Comparison of ENCODE assay signal across 1 cellular context in the genomic region with DNA sequence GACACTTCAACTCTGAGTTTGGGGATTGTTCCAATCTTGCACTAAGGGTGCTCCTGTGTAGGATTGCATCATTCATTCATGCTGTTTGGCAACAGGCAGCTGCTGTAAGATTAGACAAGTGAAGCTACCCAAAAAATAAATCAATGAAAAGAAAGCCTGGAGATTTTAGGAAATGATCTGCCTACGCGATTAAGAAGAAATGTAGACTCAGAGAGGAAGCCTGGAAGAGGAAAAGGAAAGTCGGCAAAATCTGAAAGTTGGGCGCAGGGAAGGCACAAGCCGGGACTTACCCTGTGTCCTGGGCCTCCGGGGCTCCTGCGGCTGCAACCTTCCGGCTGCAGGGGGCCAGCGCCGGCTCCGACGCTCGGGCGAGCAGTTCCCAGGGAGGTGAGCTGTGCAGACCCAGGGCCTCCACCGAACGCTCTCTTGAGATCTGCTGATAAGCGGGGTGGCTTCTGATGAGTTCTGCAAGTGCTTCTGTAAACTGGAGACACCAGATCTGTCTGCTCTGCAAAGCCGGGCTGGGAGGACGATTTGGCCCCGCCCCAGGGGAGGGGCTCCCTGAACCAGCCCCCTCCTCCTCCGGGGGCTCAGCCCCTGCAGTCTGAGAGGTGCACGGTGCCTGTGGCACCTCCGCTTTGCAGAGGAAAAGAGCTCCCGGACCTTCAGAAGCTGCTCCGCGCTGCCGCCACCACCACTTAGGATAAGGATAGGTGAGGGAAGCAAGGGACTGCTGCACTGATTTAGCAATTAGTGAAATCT.
TF ChIP-seq lines count a peak whose summit lies in the region.

No MANE protein-coding gene starts in this region.

TF ChIP-seq in HepG2, 621 proteins besides CTCF, POLR2A, EP300 and RAD21 (continued from another document and continues in another):
- TF ChIP-seq, protein P1, sequence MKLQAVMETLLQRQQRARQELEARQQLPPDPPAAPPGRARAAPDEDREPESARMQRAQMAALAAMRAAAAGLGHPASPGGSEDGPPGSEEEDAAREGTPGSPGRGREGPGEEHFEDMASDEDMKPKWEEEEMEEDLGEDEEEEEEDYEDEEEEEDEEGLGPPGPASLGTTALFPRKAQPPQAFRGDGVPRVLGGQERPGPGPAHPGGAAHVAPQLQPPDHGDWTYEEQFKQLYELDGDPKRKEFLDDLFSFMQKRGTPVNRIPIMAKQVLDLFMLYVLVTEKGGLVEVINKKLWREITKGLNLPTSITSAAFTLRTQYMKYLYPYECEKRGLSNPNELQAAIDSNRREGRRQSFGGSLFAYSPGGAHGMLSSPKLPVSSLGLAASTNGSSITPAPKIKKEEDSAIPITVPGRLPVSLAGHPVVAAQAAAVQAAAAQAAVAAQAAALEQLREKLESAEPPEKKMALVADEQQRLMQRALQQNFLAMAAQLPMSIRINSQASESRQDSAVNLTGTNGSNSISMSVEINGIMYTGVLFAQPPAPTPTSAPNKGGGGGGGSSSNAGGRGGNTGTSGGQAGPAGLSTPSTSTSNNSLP (IDR thresholded peaks at IDR 0.05; ENCODE audit: low read depth, low read length) = no peak
- TF ChIP-seq SPEN (CRISPR knock-in tag; IDR thresholded peaks at IDR 0.05; ENCODE audit: low read depth) = no peak; the same call in 1 of the 2 replicates
- no peak for TF ChIP-seq SYNCRIP (IDR thresholded peaks at IDR 0.05; ENCODE audit: insufficient read depth, low read depth, low read length)
- TF ChIP-seq SP4 (CRISPR knock-in tag; IDR thresholded peaks at IDR 0.05) = peak; percentile 79
- TF ChIP-seq, protein P2, sequence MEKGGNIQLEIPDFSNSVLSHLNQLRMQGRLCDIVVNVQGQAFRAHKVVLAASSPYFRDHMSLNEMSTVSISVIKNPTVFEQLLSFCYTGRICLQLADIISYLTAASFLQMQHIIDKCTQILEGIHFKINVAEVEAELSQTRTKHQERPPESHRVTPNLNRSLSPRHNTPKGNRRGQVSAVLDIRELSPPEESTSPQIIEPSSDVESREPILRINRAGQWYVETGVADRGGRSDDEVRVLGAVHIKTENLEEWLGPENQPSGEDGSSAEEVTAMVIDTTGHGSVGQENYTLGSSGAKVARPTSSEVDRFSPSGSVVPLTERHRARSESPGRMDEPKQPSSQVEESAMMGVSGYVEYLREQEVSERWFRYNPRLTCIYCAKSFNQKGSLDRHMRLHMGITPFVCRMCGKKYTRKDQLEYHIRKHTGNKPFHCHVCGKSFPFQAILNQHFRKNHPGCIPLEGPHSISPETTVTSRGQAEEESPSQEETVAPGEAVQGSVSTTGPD (CRISPR knock-in tag; IDR thresholded peaks at IDR 0.05) = peak; percentile 29; the same call in 1 of the 2 replicates
- TF ChIP-seq, protein P3, sequence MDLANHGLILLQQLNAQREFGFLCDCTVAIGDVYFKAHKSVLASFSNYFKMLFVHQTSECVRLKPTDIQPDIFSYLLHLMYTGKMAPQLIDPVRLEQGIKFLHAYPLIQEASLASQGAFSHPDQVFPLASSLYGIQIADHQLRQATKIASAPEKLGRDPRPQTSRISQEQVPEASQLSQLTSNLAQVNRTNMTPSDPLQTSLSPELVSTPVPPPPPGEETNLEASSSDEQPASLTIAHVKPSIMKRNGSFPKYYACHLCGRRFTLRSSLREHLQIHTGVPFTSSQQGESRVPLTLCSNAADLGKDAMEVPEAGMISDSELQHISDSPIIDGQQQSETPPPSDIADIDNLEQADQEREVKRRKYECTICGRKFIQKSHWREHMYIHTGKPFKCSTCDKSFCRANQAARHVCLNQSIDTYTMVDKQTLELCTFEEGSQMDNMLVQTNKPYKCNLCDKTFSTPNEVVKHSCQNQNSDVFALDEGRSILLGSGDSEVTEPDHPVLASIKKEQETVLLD (CRISPR knock-in tag; IDR thresholded peaks at IDR 0.05; ENCODE audit: low read depth) = no peak
- TF ChIP-seq, protein P4, sequence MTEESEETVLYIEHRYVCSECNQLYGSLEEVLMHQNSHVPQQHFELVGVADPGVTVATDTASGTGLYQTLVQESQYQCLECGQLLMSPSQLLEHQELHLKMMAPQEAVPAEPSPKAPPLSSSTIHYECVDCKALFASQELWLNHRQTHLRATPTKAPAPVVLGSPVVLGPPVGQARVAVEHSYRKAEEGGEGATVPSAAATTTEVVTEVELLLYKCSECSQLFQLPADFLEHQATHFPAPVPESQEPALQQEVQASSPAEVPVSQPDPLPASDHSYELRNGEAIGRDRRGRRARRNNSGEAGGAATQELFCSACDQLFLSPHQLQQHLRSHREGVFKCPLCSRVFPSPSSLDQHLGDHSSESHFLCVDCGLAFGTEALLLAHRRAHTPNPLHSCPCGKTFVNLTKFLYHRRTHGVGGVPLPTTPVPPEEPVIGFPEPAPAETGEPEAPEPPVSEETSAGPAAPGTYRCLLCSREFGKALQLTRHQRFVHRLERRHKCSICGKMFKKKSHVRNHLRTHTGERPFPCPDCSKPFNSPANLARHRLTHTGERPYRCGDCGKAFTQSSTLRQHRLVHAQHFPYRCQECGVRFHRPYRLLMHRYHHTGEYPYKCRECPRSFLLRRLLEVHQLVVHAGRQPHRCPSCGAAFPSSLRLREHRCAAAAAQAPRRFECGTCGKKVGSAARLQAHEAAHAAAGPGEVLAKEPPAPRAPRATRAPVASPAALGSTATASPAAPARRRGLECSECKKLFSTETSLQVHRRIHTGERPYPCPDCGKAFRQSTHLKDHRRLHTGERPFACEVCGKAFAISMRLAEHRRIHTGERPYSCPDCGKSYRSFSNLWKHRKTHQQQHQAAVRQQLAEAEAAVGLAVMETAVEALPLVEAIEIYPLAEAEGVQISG (CRISPR knock-in tag; IDR thresholded peaks at IDR 0.05) = peak; percentile 41; the same call in 1 of the 2 replicates
- TF ChIP-seq, protein P5, sequence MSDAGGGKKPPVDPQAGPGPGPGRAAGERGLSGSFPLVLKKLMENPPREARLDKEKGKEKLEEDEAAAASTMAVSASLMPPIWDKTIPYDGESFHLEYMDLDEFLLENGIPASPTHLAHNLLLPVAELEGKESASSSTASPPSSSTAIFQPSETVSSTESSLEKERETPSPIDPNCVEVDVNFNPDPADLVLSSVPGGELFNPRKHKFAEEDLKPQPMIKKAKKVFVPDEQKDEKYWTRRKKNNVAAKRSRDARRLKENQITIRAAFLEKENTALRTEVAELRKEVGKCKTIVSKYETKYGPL (CRISPR knock-in tag; IDR thresholded peaks at IDR 0.05) = no peak
- peak; percentile 62 for TF ChIP-seq PHF5A (CRISPR knock-in tag; IDR thresholded peaks at IDR 0.05; ENCODE audit: low read depth, unreplicated experiment)
- TF ChIP-seq SP1 (IDR thresholded peaks at IDR 0.05) = no peak
- peak; percentile 75 for TF ChIP-seq SP1 (CRISPR knock-in tag; IDR thresholded peaks at IDR 0.05)
- TF ChIP-seq, protein P6, sequence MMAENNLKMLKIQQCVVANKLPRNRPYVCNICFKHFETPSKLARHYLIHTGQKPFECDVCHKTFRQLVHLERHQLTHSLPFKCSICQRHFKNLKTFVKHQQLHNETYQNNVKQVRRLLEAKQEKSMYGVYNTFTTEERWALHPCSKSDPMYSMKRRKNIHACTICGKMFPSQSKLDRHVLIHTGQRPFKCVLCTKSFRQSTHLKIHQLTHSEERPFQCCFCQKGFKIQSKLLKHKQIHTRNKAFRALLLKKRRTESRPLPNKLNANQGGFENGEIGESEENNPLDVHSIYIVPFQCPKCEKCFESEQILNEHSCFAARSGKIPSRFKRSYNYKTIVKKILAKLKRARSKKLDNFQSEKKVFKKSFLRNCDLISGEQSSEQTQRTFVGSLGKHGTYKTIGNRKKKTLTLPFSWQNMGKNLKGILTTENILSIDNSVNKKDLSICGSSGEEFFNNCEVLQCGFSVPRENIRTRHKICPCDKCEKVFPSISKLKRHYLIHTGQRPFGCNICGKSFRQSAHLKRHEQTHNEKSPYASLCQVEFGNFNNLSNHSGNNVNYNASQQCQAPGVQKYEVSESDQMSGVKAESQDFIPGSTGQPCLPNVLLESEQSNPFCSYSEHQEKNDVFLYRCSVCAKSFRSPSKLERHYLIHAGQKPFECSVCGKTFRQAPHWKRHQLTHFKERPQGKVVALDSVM (CRISPR knock-in tag; IDR thresholded peaks at IDR 0.05) = peak; percentile 73
- TF ChIP-seq MIER2 (CRISPR knock-in tag; IDR thresholded peaks at IDR 0.05) = no peak; the same call in 1 of the 2 replicates
- TF ChIP-seq, protein P7, sequence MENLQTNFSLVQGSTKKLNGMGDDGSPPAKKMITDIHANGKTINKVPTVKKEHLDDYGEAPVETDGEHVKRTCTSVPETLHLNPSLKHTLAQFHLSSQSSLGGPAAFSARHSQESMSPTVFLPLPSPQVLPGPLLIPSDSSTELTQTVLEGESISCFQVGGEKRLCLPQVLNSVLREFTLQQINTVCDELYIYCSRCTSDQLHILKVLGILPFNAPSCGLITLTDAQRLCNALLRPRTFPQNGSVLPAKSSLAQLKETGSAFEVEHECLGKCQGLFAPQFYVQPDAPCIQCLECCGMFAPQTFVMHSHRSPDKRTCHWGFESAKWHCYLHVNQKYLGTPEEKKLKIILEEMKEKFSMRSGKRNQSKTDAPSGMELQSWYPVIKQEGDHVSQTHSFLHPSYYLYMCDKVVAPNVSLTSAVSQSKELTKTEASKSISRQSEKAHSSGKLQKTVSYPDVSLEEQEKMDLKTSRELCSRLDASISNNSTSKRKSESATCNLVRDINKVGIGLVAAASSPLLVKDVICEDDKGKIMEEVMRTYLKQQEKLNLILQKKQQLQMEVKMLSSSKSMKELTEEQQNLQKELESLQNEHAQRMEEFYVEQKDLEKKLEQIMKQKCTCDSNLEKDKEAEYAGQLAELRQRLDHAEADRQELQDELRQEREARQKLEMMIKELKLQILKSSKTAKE (CRISPR knock-in tag; IDR thresholded peaks at IDR 0.05; ENCODE audit: borderline replicate concordance) = peak; percentile 56; the same call in 1 of the 2 replicates
- TF ChIP-seq HNF4A (CRISPR knock-in tag; IDR thresholded peaks at IDR 0.05) = no peak; the same call in 1 of the 2 replicates
- TF ChIP-seq, protein P8, sequence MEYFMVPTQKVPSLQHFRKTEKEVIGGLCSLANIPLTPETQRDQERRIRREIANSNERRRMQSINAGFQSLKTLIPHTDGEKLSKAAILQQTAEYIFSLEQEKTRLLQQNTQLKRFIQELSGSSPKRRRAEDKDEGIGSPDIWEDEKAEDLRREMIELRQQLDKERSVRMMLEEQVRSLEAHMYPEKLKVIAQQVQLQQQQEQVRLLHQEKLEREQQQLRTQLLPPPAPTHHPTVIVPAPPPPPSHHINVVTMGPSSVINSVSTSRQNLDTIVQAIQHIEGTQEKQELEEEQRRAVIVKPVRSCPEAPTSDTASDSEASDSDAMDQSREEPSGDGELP (IDR thresholded peaks at IDR 0.05; ENCODE audit: borderline replicate concordance, low read depth) = no peak
- TF ChIP-seq, protein P9, sequence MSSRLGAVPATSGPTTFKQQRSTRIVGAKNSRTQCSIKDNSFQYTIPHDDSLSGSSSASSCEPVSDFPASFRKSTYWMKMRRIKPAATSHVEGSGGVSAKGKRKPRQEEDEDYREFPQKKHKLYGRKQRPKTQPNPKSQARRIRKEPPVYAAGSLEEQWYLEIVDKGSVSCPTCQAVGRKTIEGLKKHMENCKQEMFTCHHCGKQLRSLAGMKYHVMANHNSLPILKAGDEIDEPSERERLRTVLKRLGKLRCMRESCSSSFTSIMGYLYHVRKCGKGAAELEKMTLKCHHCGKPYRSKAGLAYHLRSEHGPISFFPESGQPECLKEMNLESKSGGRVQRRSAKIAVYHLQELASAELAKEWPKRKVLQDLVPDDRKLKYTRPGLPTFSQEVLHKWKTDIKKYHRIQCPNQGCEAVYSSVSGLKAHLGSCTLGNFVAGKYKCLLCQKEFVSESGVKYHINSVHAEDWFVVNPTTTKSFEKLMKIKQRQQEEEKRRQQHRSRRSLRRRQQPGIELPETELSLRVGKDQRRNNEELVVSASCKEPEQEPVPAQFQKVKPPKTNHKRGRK (CRISPR knock-in tag; IDR thresholded peaks at IDR 0.05) = 0 out of 2 replicates have a peak, but pooled peaks have one; percentile 40
- TF ChIP-seq, protein P10, sequence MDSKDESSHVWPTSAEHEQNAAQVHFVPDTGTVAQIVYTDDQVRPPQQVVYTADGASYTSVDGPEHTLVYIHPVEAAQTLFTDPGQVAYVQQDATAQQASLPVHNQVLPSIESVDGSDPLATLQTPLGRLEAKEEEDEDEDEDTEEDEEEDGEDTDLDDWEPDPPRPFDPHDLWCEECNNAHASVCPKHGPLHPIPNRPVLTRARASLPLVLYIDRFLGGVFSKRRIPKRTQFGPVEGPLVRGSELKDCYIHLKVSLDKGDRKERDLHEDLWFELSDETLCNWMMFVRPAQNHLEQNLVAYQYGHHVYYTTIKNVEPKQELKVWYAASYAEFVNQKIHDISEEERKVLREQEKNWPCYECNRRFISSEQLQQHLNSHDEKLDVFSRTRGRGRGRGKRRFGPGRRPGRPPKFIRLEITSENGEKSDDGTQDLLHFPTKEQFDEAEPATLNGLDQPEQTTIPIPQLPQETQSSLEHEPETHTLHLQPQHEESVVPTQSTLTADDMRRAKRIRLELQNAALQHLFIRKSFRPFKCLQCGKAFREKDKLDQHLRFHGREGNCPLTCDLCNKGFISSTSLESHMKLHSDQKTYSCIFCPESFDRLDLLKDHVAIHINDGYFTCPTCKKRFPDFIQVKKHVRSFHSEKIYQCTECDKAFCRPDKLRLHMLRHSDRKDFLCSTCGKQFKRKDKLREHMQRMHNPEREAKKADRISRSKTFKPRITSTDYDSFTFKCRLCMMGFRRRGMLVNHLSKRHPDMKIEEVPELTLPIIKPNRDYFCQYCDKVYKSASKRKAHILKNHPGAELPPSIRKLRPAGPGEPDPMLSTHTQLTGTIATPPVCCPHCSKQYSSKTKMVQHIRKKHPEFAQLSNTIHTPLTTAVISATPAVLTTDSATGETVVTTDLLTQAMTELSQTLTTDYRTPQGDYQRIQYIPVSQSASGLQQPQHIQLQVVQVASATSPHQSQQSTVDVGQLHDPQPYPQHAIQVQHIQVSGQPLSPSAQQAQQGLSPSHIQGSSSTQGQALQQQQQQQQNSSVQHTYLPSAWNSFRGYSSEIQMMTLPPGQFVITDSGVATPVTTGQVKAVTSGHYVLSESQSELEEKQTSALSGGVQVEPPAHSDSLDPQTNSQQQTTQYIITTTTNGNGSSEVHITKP (CRISPR knock-in tag; IDR thresholded peaks at IDR 0.05; ENCODE audit: low read depth) = no peak
- TF ChIP-seq ZSCAN20 (CRISPR knock-in tag; IDR thresholded peaks at IDR 0.05; ENCODE audit: borderline replicate concordance) = no peak
- TF ChIP-seq ZNF660 (CRISPR knock-in tag; IDR thresholded peaks at IDR 0.05; ENCODE audit: borderline replicate concordance, low read depth) = no peak
- 0 out of 2 replicates have a peak, but pooled peaks have one; percentile 18 for TF ChIP-seq TOE1 (CRISPR knock-in tag; IDR thresholded peaks at IDR 0.05)
- TF ChIP-seq U2AF1 (optimal IDR thresholded peaks at IDR 0.05; ENCODE audit: low read depth, low read length) = peak; percentile 77
- TF ChIP-seq ZFYVE20 (CRISPR knock-in tag; IDR thresholded peaks at IDR 0.05; ENCODE audit: borderline replicate concordance, low read depth) = no peak
- no peak for TF ChIP-seq ZNF773 (CRISPR knock-in tag; IDR thresholded peaks at IDR 0.05; ENCODE audit: borderline replicate concordance)
- TF ChIP-seq NR2F2 (IDR thresholded peaks at IDR 0.05; ENCODE audit: borderline replicate concordance, low read depth) = peak; percentile 53; the same call in 1 of the 2 replicates
- no peak for TF ChIP-seq MEIS2 (CRISPR knock-in tag; IDR thresholded peaks at IDR 0.05)
- peak; percentile 36; the same call in 1 of the 2 replicates for TF ChIP-seq HDAC2 (CRISPR knock-in tag; IDR thresholded peaks at IDR 0.05)
